32 cellular contexts compared by ENCODE assay signal in the genomic region with DNA sequence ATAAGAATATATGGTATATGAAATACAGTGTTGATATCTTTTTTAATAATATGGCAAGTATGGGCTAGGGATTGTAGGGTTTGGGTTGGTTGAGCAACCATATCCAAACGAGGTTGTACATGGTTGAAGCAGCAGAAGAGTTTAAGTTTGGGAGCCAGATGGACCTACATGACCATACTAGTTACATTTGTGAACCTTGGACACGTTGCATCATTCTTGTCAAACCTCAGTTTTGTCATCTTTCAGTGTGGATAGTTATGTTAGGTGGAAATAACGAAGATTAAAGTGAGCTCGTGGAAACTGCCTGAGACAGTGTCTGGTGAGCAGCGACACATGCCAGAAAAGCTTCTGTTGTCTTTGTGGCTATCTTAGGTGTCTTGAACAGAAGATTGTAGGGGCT.
"Had no signal": no experiment of that assay in that cellular context is flagged by ENCODE, and none has a peak within 500 bp of the region (broad histone marks: within the 10 kb centered on the region; RNA-seq: fewer than 3 reads in every experiment).

No MANE protein-coding gene starts in this region.

- H3K9me3 ChIP-seq: esophagus squamous epithelium, gastroesophageal sphincter had no signal

- H3K27me3 Mint-ChIP-seq: activated B cell treated with CpG ODN at 0.5 μM for 24 hours; activated CD8-positive, alpha-beta T cell treated with anti-CD3 and anti-CD28 coated beads for 36 hours; activated naive CD8-positive, alpha-beta T cell; activated T-helper 17 cell treated with anti-CD3 and anti-CD28 coated beads, Interleukin-2, amount 50 U/mL, for 72 hours; T-helper 17 cell had no signal

- H3K4me1 ChIP-seq: esophagus squamous epithelium, gastroesophageal sphincter had no signal

- ATAC-seq: activated CD4-positive, CD25-positive, alpha-beta regulatory T cell treated with anti-CD3 and anti-CD28 coated beads, Interleukin-2, amount 50 U/mL, for 24 hours; activated CD8-positive, alpha-beta T cell treated with anti-CD3 and anti-CD28 coated beads for 36 hours; activated T-cell treated with anti-CD3 and anti-CD28 coated beads, Interleukin-2, amount 50 U/mL, for 4 hours; activated T-helper 17 cell treated with anti-CD3 and anti-CD28 coated beads, Interleukin-2, amount 50 U/mL, for 72 hours; gastroesophageal sphincter; T-helper 17 cell had no signal

- DNase-seq: activated B cell treated with CpG ODN at 0.5 μM for 24 hours; activated CD4-positive, alpha-beta T cell treated with anti-CD3 and anti-CD28 coated beads for 48 hours; activated CD4-positive, alpha-beta T cell treated with anti-CD3 and anti-CD28 coated beads, Interleukin-2, amount 50 U/mL, for 1 hour; activated CD4-positive, alpha-beta T cell treated with anti-CD3 and anti-CD28 coated beads, Interleukin-2, amount 50 U/mL, for 48 hours; activated CD8-positive, alpha-beta memory T cell treated with anti-CD3 and anti-CD28 coated beads for 24 hours; activated CD8-positive, alpha-beta T cell treated with anti-CD3 and anti-CD28 coated beads for 36 hours; activated effector memory CD4-positive, alpha-beta T cell treated with Interleukin-2 at 50 U/mL for 16 hours; activated gamma-delta T cell treated with Interleukin-2 at 50 U/mL for 16 hours; activated naive CD4-positive, alpha-beta T cell treated with anti-CD3 and anti-CD28 coated beads, Interleukin-2, amount 50 U/mL, for 16 hours; activated naive CD4-positive, alpha-beta T cell treated with Interleukin-2 at 50 U/mL for 16 hours; activated T-cell treated with anti-CD3 and anti-CD28 coated beads, Interleukin-2, amount 50 U/mL, for 4 hours; amniotic stem cell; brain microvascular endothelial cell; cortex of kidney; dermis blood vessel endothelial cell; effector CD8-positive, alpha-beta T cell; esophagus squamous epithelium; T-helper 1 cell; T-helper 17 cell; T1000; WERI-Rb-1 had no signal

- H3K36me3 Mint-ChIP-seq: activated naive CD8-positive, alpha-beta T cell had no signal

- H3K9me3 Mint-ChIP-seq: activated CD8-positive, alpha-beta T cell treated with anti-CD3 and anti-CD28 coated beads for 36 hours; activated T-cell treated with anti-CD3 and anti-CD28 coated beads, Interleukin-2, amount 50 U/mL, for 4 hours; T-helper 2 cell treated with Interferon-gamma antibody and Interleukin-4, amounts not matched to agents 5 μg/mL and 100 μg/mL, for 36 hours had no signal

- FAIRE-seq: astrocyte, bronchial epithelial cell, colon, endometrium, endothelial cell of umbilical vein had no signal

- H3K27me3 ChIP-seq: brain microvascular endothelial cell, esophagus squamous epithelium had no signal

- H3K4me1 Mint-ChIP-seq: activated B cell treated with CpG ODN at 0.5 μM for 24 hours; activated T-helper 17 cell treated with anti-CD3 and anti-CD28 coated beads, Interleukin-2, amount 50 U/mL, for 72 hours; T-helper 17 cell had no signal

- H3K27ac ChIP-seq: brain microvascular endothelial cell, epithelial cell of prostate, esophagus squamous epithelium, gastroesophageal sphincter, WERI-Rb-1 had no signal

- H3K4me3 ChIP-seq: esophagus squamous epithelium, gastroesophageal sphincter had no signal

- H3K36me3 ChIP-seq: brain microvascular endothelial cell, esophagus squamous epithelium, gastroesophageal sphincter, WERI-Rb-1 had no signal

- H3K4me3 Mint-ChIP-seq: activated B cell treated with CpG ODN at 0.5 μM for 24 hours; activated CD8-positive, alpha-beta T cell treated with anti-CD3 and anti-CD28 coated beads for 36 hours; activated naive CD8-positive, alpha-beta T cell; activated T-cell treated with anti-CD3 and anti-CD28 coated beads, Interleukin-2, amount 50 U/mL, for 4 hours; activated T-helper 17 cell treated with anti-CD3 and anti-CD28 coated beads, Interleukin-2, amount 50 U/mL, for 72 hours; T-helper 17 cell; T-helper 2 cell treated with Interferon-gamma antibody and Interleukin-4, amounts not matched to agents 5 μg/mL and 100 μg/mL, for 36 hours had no signal

- H3K27ac Mint-ChIP-seq: activated B cell treated with CpG ODN at 0.5 μM for 24 hours; activated CD8-positive, alpha-beta T cell treated with anti-CD3 and anti-CD28 coated beads for 36 hours; activated naive CD8-positive, alpha-beta T cell; activated T-helper 17 cell treated with anti-CD3 and anti-CD28 coated beads, Interleukin-2, amount 50 U/mL, for 72 hours; T-helper 17 cell; T-helper 2 cell treated with Interferon-gamma antibody and Interleukin-4, amounts not matched to agents 5 μg/mL and 100 μg/mL, for 36 hours had no signal
